ENCODE assay signal across 17 cellular contexts in the genomic region with DNA sequence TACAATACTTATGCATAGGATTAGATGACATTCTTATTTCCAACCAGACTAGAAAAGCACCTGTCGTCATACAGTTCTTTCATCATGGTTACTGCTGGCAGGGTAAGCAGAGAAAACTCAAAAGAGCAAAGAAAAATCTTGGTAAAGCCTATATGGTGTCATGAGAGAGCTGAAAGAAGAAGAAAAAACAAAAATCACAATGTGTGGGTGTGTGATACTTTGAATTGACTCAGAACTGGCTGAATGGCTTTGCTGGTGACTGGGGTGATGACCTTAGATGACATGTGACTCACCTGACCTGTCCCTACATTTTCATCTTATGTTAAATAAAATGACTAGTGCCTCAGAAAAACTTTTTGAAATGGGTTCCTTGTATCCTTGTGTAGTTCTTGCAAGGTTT.
DNase-seq lines count a peak whose midpoint lies in the region; ATAC-seq and TF ChIP-seq lines count a peak whose summit lies in the region.
"Had no signal": no experiment of that assay in that cellular context is flagged by ENCODE, and none has a peak within 500 bp of the region (broad histone marks: within the 10 kb centered on the region; RNA-seq: fewer than 3 reads in every experiment).

No MANE protein-coding gene starts in this region.

- POLR2A ChIA-PET in A673 (lab: Charles Lee; ENCODE audit: low non-redundant PET), result no interaction called here

- TF ChIP-seq POLR2A in upper lobe of left lung (IDR thresholded peaks at IDR 0.05) (no peak), lower leg skin (IDR thresholded peaks at IDR 0.05) (no peak)

- ATAC-seq in HG02588 (IDR thresholded peaks at IDR 0.05; ENCODE audit: unreplicated experiment), result peak; percentile 87
- peak; percentile 77 for ATAC-seq in HG03175 (IDR thresholded peaks at IDR 0.05; ENCODE audit: unreplicated experiment)
- no peak for ATAC-seq in upper lobe of left lung (ENCODE audit: low FRiP score in 2 of 2)

- no peak overlapping the region for H3K27ac ChIP-seq in upper lobe of left lung
- no peak overlapping the region for H3K27ac ChIP-seq in A673 (ENCODE audit: low read depth, low read length, poor library complexity, severe bottlenecking)
- no peak overlapping the region for H3K27ac ChIP-seq in ascending aorta
- H3K27ac ChIP-seq: 22Rv1, C4-2B, SK-N-MC had no signal

- no peaks in the 10 kb centered on the region for H3K9me3 ChIP-seq in upper lobe of left lung
- peaks cover 1% of the 10 kb centered on the region for H3K9me3 ChIP-seq in A673 (ENCODE audit: low read depth, low read length, poor library complexity, severe bottlenecking)
- peaks cover 0 to 3% of the 10 kb centered on the region in 2 donors for H3K9me3 ChIP-seq in ascending aorta

- H3K4me1 ChIP-seq in upper lobe of left lung, result no peaks in the 10 kb centered on the region
- peaks cover 21% of the 10 kb centered on the region for H3K4me1 ChIP-seq in A673 (ENCODE audit: insufficient read depth, low read length, poor library complexity, severe bottlenecking)
- no peaks in the 10 kb centered on the region for H3K4me1 ChIP-seq in ascending aorta

- CTCF ChIA-PET in A673 (lab: Charles Lee), result no interaction called here

- TF ChIP-seq CTCF in upper lobe of left lung (IDR thresholded peaks at IDR 0.05) (no peak), A673 (conservative IDR thresholded peaks at IDR 0.05; ENCODE audit: low read depth, low read length) (no peak), ascending aorta (IDR thresholded peaks at IDR 0.05) (no peak), lower leg skin (IDR thresholded peaks at IDR 0.05) (no peak)

- BruUV-seq in A673 (replicated peaks; lab: Mats Ljungman, UMichigan), result no TSS peak

- H3K27me3 ChIP-seq in upper lobe of left lung, result no peaks in the 10 kb centered on the region
- H3K27me3 ChIP-seq in A673 (replicated peaks; ENCODE audit: insufficient read depth, low read depth, low read length, poor library complexity), result no peaks in the 10 kb centered on the region
- H3K27me3 ChIP-seq in ascending aorta, result no peaks in the 10 kb centered on the region

- H3K36me3 ChIP-seq in upper lobe of left lung, result no peaks in the 10 kb centered on the region
- H3K36me3 ChIP-seq in A673 (ENCODE audit: insufficient read depth, low read length, poor library complexity, severe bottlenecking), result no peaks in the 10 kb centered on the region
- no peaks in the 10 kb centered on the region for H3K36me3 ChIP-seq in ascending aorta

- WGBS in upper lobe of left lung, 2 donors, result 79% methylated on average over 1 of the region's 1 CpG
- 71 to 88% methylated on average over 1 of the region's 1 CpG for WGBS in lower leg skin, 2 donors

- no peak for TF ChIP-seq EP300 in upper lobe of left lung (IDR thresholded peaks at IDR 0.05)

- intact Hi-C loops in A673 (cut with micrococcal nuclease; ENCODE audit: unreplicated experiment), result no loop called here
- intact Hi-C loops in ascending aorta (cut with DNase I), result no loop called here
- intact Hi-C loops in lower leg skin (cut with DNase I; ENCODE audit: low total_unique reads), result no loop called here

- H3K4me3 ChIP-seq in upper lobe of left lung (no peak overlapping the region), A673 (ENCODE audit: low read depth, low read length, poor library complexity, severe bottlenecking) (no peak overlapping the region), ascending aorta (no peak overlapping the region), lower leg skin (ENCODE audit: low read depth, poor library complexity, severe bottlenecking) (no peak overlapping the region)
- H3K4me3 ChIP-seq: SK-N-MC had no signal

- DNase-seq in DMS53 (lab: John Stamatoyannopoulos, UW) (peak; percentile 25), DMS53 treated with DMSO at 0.1 percent for 48 hours (lab: John Stamatoyannopoulos, UW; ENCODE audit: unreplicated experiment) (no peak), upper lobe of left lung (no peak), A673 (ENCODE audit: low spot score) (no peak), ascending aorta (ENCODE audit: low spot score in 2 of 2) (no peak), lower leg skin (ENCODE audit: low spot score in 2 of 2) (no peak)
- DNase-seq: activated CD4-positive, alpha-beta memory T cell treated with anti-CD3 and anti-CD28 coated beads, Interleukin-2, amount 10 ng/mL, durations not matched to agents 7 days and 5 days; amniotic stem cell; mesenchymal stem cell; NCI-H1694 treated with DMSO at 0.1 percent for 48 hours; NCI-H524; nephron progenitor cell had no signal

Comparison
In these comparisons a context has a peak if more than half of its experiments do, and no peak if none do; other contexts are left out.
1. ATAC-seq: peak in HG02588 (single experiment) and HG03175 (single experiment); none in upper lobe of left lung (0 of 2).